8 cellular contexts compared by ENCODE assay signal in the genomic region with DNA sequence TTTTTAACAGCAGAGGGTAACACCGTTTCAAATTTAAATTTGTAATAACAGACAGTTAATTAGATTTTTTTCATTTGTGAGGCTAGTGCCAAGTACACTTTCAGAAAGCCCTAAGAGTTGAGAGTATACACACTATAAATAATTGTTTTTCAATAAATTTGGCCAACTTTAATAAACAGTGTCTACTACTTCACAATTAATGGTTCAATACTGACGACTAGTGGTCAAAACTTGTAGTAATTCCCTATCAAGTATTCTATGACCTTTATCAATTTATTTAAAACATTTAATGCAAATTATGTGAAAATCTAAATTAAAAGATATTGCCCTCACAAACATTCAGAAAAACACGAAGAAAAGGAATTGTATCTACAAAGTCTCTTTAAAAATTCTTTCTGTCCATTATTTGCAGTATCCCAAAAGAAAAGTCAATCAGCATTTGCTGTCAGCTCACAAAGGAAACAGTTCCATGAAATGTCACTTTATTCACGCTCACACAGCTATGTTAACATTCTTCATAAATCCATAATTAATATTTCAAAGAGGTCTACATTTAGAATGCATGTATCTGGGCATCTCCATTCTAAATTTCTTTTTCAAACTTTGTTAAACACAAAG.
DNase-seq lines count a peak whose midpoint lies in the region; ATAC-seq, FAIRE-seq and TF ChIP-seq lines count a peak whose summit lies in the region.

No MANE protein-coding gene starts in this region.

- no peaks in the 10 kb centered on the region for H4K20me1 ChIP-seq in mammary epithelial cell (ENCODE audit: insufficient read depth, low read length)

- H3K27ac Mint-ChIP-seq in stimulated activated effector memory CD8-positive, alpha-beta T cell treated with anti-CD3 and anti-CD28 coated beads, Interleukin-12 subunit alpha, Interleukin-12 subunit beta, amount 100 ng/mL, for 72 hours: no peak overlapping the region

- no peak overlapping the region for H3K23ac ChIP-seq in mesendoderm (ENCODE audit: low read length)

- H2AFZ ChIP-seq in mammary epithelial cell (ENCODE audit: low read depth, low read length): no peak overlapping the region

- no peak overlapping the region for H2BK5ac ChIP-seq in mesendoderm (ENCODE audit: low read length)

- BruUV-seq in mammary epithelial cell (replicated peaks; lab: Mats Ljungman, UMichigan): no TSS peak

- no peak overlapping the region for H2BK15ac ChIP-seq in mesendoderm (replicated peaks; ENCODE audit: low read depth)

- H3K79me1 ChIP-seq in mesendoderm (ENCODE audit: low read length): no peaks in the 10 kb centered on the region

- WGBS in mammary epithelial cell (ENCODE audit: low coverage, missing lambda C conversion rate): 35% methylated on average over 4 of the region's 4 CpGs
- no CpG with 5 or more reads among the region's 4 CpGs for WGBS in mesendoderm (ENCODE audit: extremely low coverage, insufficient coverage, low lambda C conversion rate)

- in situ Hi-C loops in mammary epithelial cell (cut with MboI; ENCODE audit: low sequenced_read_pairs in 2 of 2): loop anchor here in 1 of 2 donors (25.0 kb wide), 2 partner anchors 788 to 1888 kb away; no protein-coding TSS in a partner anchor

- intact Hi-C loops in mammary epithelial cell (cut with micrococcal nuclease): loop anchor here (1.0 to 10.0 kb wide), 6 partner anchors 263 to 1892 kb away; no protein-coding TSS in a partner anchor

- no peaks in the 10 kb centered on the region for H3K36me3 Mint-ChIP-seq in stimulated activated effector memory CD8-positive, alpha-beta T cell treated with anti-CD3 and anti-CD28 coated beads, Interleukin-12 subunit alpha, Interleukin-12 subunit beta, amount 100 ng/mL, for 72 hours

- H3K56ac ChIP-seq in mesendoderm (ENCODE audit: low read length): no peak overlapping the region

- no peak overlapping the region for H3K4me2 ChIP-seq in mammary epithelial cell (ENCODE audit: insufficient read depth, low read depth, low read length)
- no peak overlapping the region for H3K4me2 ChIP-seq in mesendoderm (ENCODE audit: low read length)

- CTCF ChIA-PET in mammary epithelial cell (lab: Charles Lee; ENCODE audit: low non-redundant PET): interaction anchor here (0.6 kb wide), 1 partner anchor 1916 kb away, joined by 4 read pairs; no protein-coding TSS in a partner anchor

- H2AK5ac ChIP-seq in mesendoderm (ENCODE audit: low read length): no peak overlapping the region

- no peak for DNase-seq in D721Med (ENCODE audit: insufficient read length, low spot score)
- peak; percentile 78 for DNase-seq in NCI-H1694 treated with DMSO at 0.1 percent for 48 hours (lab: John Stamatoyannopoulos, UW)
- no peak for DNase-seq in mammary epithelial cell
- peak; percentile 27 for DNase-seq in mesendoderm
- DNase-seq in activated T-cell treated with anti-CD3 and anti-CD28 coated beads for 4 hours: no peak
- DNase-seq in stimulated activated effector memory CD8-positive, alpha-beta T cell treated with anti-CD3 and anti-CD28 coated beads, Interleukin-12 subunit alpha, Interleukin-12 subunit beta, amount 100 ng/mL, for 72 hours (ENCODE audit: low spot score in 2 of 2): no peak
- no peak for DNase-seq in stimulated activated CD4-positive, alpha-beta T cell treated with anti-CD3 and anti-CD28 coated beads, Interleukin-2, amount 100 ng/mL, for 24 hours

- no peak overlapping the region for H3K4ac ChIP-seq in mesendoderm (ENCODE audit: low read depth, low read length)

- dilution Hi-C loops in mammary epithelial cell (cut with HindIII; ENCODE audit: low sequenced_read_pairs): no loop called here

- H3K27ac ChIP-seq in mammary epithelial cell (ENCODE audit: insufficient read depth, low read depth, low read length): no peak overlapping the region
- no peak overlapping the region for H3K27ac ChIP-seq in mesendoderm (ENCODE audit: low read depth, low read length)

- H3K4me1 ChIP-seq in mammary epithelial cell (ENCODE audit: insufficient read depth, low read length): no peaks in the 10 kb centered on the region
- H3K4me1 ChIP-seq in mesendoderm (ENCODE audit: control insufficient read depth, low read depth, low read length): no peaks in the 10 kb centered on the region

- no peak overlapping the region for H2BK120ac ChIP-seq in mesendoderm (ENCODE audit: low read depth, low read length)

- H3K36me3 ChIP-seq in mammary epithelial cell (ENCODE audit: insufficient read depth, low read length) (no peaks in the 10 kb centered on the region), mesendoderm (ENCODE audit: control insufficient read depth, insufficient read depth, low read length) (no peaks in the 10 kb centered on the region)

- no peak overlapping the region for H4K5ac ChIP-seq in mesendoderm (ENCODE audit: low read length)

- TF ChIP-seq CTCF in D721Med (IDR thresholded peaks at IDR 0.05; ENCODE audit: insufficient read depth, missing control alignments) (peak; percentile 74), mammary epithelial cell (conservative IDR thresholded peaks at IDR 0.05 in 1 of 2, IDR thresholded peaks at IDR 0.05 in 1 of 2; ENCODE audit: extremely low read depth in 1 of 2, insufficient read depth in 1 of 2, low read depth in 1 of 2, low read length in 2 of 2) (peak; percentile 43 to 52)

- H3K27me3 ChIP-seq in mammary epithelial cell (ENCODE audit: insufficient read depth, low read length) (no peaks in the 10 kb centered on the region), mesendoderm (ENCODE audit: insufficient read depth, low read length, poor library complexity) (no peaks in the 10 kb centered on the region)

- H3K18ac ChIP-seq in mesendoderm (ENCODE audit: low read length): no peak overlapping the region

- no peak overlapping the region for H4K8ac ChIP-seq in mesendoderm (ENCODE audit: low read depth, low read length)

- no peak overlapping the region for H3K4me3 ChIP-seq in mammary epithelial cell (replicated peaks in 1 of 3; ENCODE audit: insufficient read depth in 1 of 3, low read depth in 2 of 3, low read length in 3 of 3)
- no peak overlapping the region for H3K4me3 ChIP-seq in mesendoderm (ENCODE audit: low read length)

- ATAC-seq in GM21360 (IDR thresholded peaks at IDR 0.05; ENCODE audit: unreplicated experiment): peak; percentile 51
- ATAC-seq in stimulated activated effector memory CD8-positive, alpha-beta T cell treated with anti-CD3 and anti-CD28 coated beads, Interleukin-12 subunit alpha, Interleukin-12 subunit beta, amount 100 ng/mL, for 72 hours: no peak

- peak; percentile 70 for FAIRE-seq in D721Med (lab: Jason Lieb, UNC)

- H3K79me2 ChIP-seq in mammary epithelial cell (ENCODE audit: insufficient read depth, low read length) (no peaks in the 10 kb centered on the region), mesendoderm (ENCODE audit: control insufficient read depth, insufficient read depth, low read length) (no peaks in the 10 kb centered on the region)

- H3K4me3 Mint-ChIP-seq in stimulated activated effector memory CD8-positive, alpha-beta T cell treated with anti-CD3 and anti-CD28 coated beads, Interleukin-12 subunit alpha, Interleukin-12 subunit beta, amount 100 ng/mL, for 72 hours: no peak overlapping the region

- H3K4me1 Mint-ChIP-seq in stimulated activated effector memory CD8-positive, alpha-beta T cell treated with anti-CD3 and anti-CD28 coated beads, Interleukin-12 subunit alpha, Interleukin-12 subunit beta, amount 100 ng/mL, for 72 hours: no peaks in the 10 kb centered on the region

- H3K9me3 ChIP-seq in mammary epithelial cell (replicated peaks; ENCODE audit: insufficient read depth, low read length): no peaks in the 10 kb centered on the region

- H3K9ac ChIP-seq in mammary epithelial cell (ENCODE audit: insufficient read depth, low read length) (no peak overlapping the region), mesendoderm (ENCODE audit: low read length) (no peak overlapping the region)

- H3K9me3 Mint-ChIP-seq in stimulated activated effector memory CD8-positive, alpha-beta T cell treated with anti-CD3 and anti-CD28 coated beads, Interleukin-12 subunit alpha, Interleukin-12 subunit beta, amount 100 ng/mL, for 72 hours: no peaks in the 10 kb centered on the region

Comparison
In these comparisons a context has a peak if more than half of its experiments do, and no peak if none do; other contexts are left out.
1. DNase-seq: peak in NCI-H1694 treated with DMSO at 0.1 percent for 48 hours (single experiment) and mesendoderm (single experiment); none in D721Med (single experiment), mammary epithelial cell (single experiment), activated T-cell treated with anti-CD3 and anti-CD28 coated beads for 4 hours (single experiment), stimulated activated effector memory CD8-positive, alpha-beta T cell treated with anti-CD3 and anti-CD28 coated beads, Interleukin-12 subunit alpha, Interleukin-12 subunit beta, amount 100 ng/mL, for 72 hours (0 of 2) and stimulated activated CD4-positive, alpha-beta T cell treated with anti-CD3 and anti-CD28 coated beads, Interleukin-2, amount 100 ng/mL, for 24 hours (0 of 2).